ENCODE assay signal across 1 cellular context in genomic region chr19:1421958-1422305, GRCh38.
A peak's percentile ranks its signal among the peaks of the same experiment; 100 is the strongest.
TF ChIP-seq lines count a peak whose summit lies in the region.

No MANE protein-coding gene starts in this region.

TF ChIP-seq in HepG2, 621 proteins besides CTCF, POLR2A, EP300 and RAD21:
- no peak for TF ChIP-seq ARHGAP35 (CRISPR knock-in tag; IDR thresholded peaks at IDR 0.05; ENCODE audit: borderline replicate concordance)
- no peak for TF ChIP-seq ZNF180 (CRISPR knock-in tag; IDR thresholded peaks at IDR 0.05; ENCODE audit: borderline replicate concordance, low read depth)
- no peak for TF ChIP-seq ZNF160 (CRISPR knock-in tag; IDR thresholded peaks at IDR 0.05)
- TF ChIP-seq ZNF687 (CRISPR knock-in tag; IDR thresholded peaks at IDR 0.05), result 0 out of 2 replicates have a peak, but pooled peaks have one; percentile 17
- TF ChIP-seq THYN1 (CRISPR knock-in tag; IDR thresholded peaks at IDR 0.05; ENCODE audit: borderline replicate concordance, low read depth), result no peak
- no peak for TF ChIP-seq PRDM15 (CRISPR knock-in tag; IDR thresholded peaks at IDR 0.05)
- peak; percentile 44; the same call in 1 of the 2 replicates for TF ChIP-seq ZBTB38 (CRISPR knock-in tag; IDR thresholded peaks at IDR 0.05)
- TF ChIP-seq KDM4B (CRISPR knock-in tag; IDR thresholded peaks at IDR 0.05), result no peak
- peak; percentile 58 for TF ChIP-seq AGO2 (optimal IDR thresholded peaks at IDR 0.05; ENCODE audit: low read depth, low read length)
- peak; percentile 24 for TF ChIP-seq TAF15 (IDR thresholded peaks at IDR 0.05; ENCODE audit: low read depth, low read length, poor library complexity, severe bottlenecking)
- TF ChIP-seq NFAT5 (CRISPR knock-in tag; IDR thresholded peaks at IDR 0.05), result no peak
